In genomic region chr5:170184007-170184687, GRCh38 we compare ENCODE assay signal across 8 cellular contexts. TPM values are rescaled to one million over a fixed set of nuclear protein-coding genes. Genes with fewer than 3 reads are reported as not detected.
A peak's percentile ranks its signal among the peaks of the same experiment; 100 is the strongest.
DNase-seq lines count a peak whose midpoint lies in the region; ATAC-seq and TF ChIP-seq lines count a peak whose summit lies in the region.

No MANE protein-coding gene starts in this region.

- no peaks in the 10 kb centered on the region for H3K9me3 Mint-ChIP-seq in activated T-cell treated with anti-CD3 and anti-CD28 coated beads, Interleukin-2, amount 50 U/mL, for 72 hours

- no peaks in the 10 kb centered on the region for H3K36me3 Mint-ChIP-seq in activated T-cell treated with anti-CD3 and anti-CD28 coated beads, Interleukin-2, amount 50 U/mL, for 72 hours (ENCODE audit: insufficient read depth in 2 of 2)

- no peak overlapping the region for H3K27ac Mint-ChIP-seq in activated T-cell treated with anti-CD3 and anti-CD28 coated beads, Interleukin-2, amount 50 U/mL, for 72 hours

- peak; percentile 72 for ATAC-seq in HG03108 (IDR thresholded peaks at IDR 0.05; ENCODE audit: unreplicated experiment)
- peak; percentile 50 to 66 for ATAC-seq in activated T-cell treated with anti-CD3 and anti-CD28 coated beads, Interleukin-2, amount 50 U/mL, for 72 hours (replicated peaks in 1 of 2)
- no peak for ATAC-seq in GM21825 (IDR thresholded peaks at IDR 0.05; ENCODE audit: unreplicated experiment)

- no peaks in the 10 kb centered on the region for H3K9me3 ChIP-seq in osteoblast (ENCODE audit: low read depth, low read length)

- no peaks in the 10 kb centered on the region for H3K79me2 ChIP-seq in osteoblast (ENCODE audit: insufficient read depth, low read length)

- H3K27ac ChIP-seq in osteoblast (ENCODE audit: low read depth, low read length), result no peak overlapping the region

- H4K20me1 ChIP-seq in osteoblast (ENCODE audit: insufficient read depth, low read length), result no peaks in the 10 kb centered on the region

- no peak overlapping the region for H2AFZ ChIP-seq in osteoblast (ENCODE audit: low read length)

- no peaks in the 10 kb centered on the region for H3K4me1 ChIP-seq in osteoblast (ENCODE audit: insufficient read depth, low read length)

- H3K36me3 ChIP-seq in osteoblast (ENCODE audit: insufficient read depth, low read length), result no peaks in the 10 kb centered on the region

- peaks cover 8% of the 10 kb centered on the region for H3K27me3 ChIP-seq in osteoblast (ENCODE audit: insufficient read depth, low read length)

- no peak for DNase-seq in AG09319 (ENCODE audit: extremely low read depth, low read depth)
- DNase-seq in GM13977 (ENCODE audit: low spot score), result peak; percentile 52
- peak; percentile 17 for DNase-seq in NOMO-1 treated with DMSO at 0.1 percent for 48 hours (lab: John Stamatoyannopoulos, UW; ENCODE audit: unreplicated experiment)
- peak; percentile 47 to 53 for DNase-seq in activated T-cell treated with anti-CD3 and anti-CD28 coated beads, Interleukin-2, amount 50 U/mL, for 72 hours
- DNase-seq in germinal center (ENCODE audit: low spot score), result peak; percentile 51
- peak; percentile 88 for DNase-seq in osteoblast (ENCODE audit: insufficient read length, low spot score, missing footprints)

- no peak overlapping the region for H3K4me3 ChIP-seq in osteoblast (ENCODE audit: insufficient read depth, low read length)

- no peaks in the 10 kb centered on the region for H3K4me1 Mint-ChIP-seq in activated T-cell treated with anti-CD3 and anti-CD28 coated beads, Interleukin-2, amount 50 U/mL, for 72 hours (ENCODE audit: low read depth)

- in situ Hi-C loops in GM13977 (cut with MboI; ENCODE audit: low pct_unique_long_range_greater_than_20kb, low sequenced_read_pairs, unreplicated experiment), result loop anchor here (10.0 kb wide), 1 partner anchor 89 kb away; no protein-coding TSS in a partner anchor

- TF ChIP-seq CTCF in AG09319 (IDR thresholded peaks at IDR 0.05; ENCODE audit: low read depth, low read length), result peak; percentile 92
- TF ChIP-seq CTCF in GM13977 (IDR thresholded peaks at IDR 0.05; ENCODE audit: extremely low read depth, insufficient read depth, missing control alignments), result peak; percentile 90
- TF ChIP-seq CTCF in osteoblast (IDR thresholded peaks at IDR 0.05; ENCODE audit: extremely low read depth, low read depth, low read length), result peak; percentile 82

- no peak overlapping the region for H3K4me3 Mint-ChIP-seq in activated T-cell treated with anti-CD3 and anti-CD28 coated beads, Interleukin-2, amount 50 U/mL, for 72 hours

- no peak overlapping the region for H3K4me2 ChIP-seq in osteoblast (ENCODE audit: insufficient read depth, low read length)

- H3K27me3 Mint-ChIP-seq in activated T-cell treated with anti-CD3 and anti-CD28 coated beads, Interleukin-2, amount 50 U/mL, for 72 hours (ENCODE audit: low read depth), result peaks cover 12% of the 10 kb centered on the region

RNA-seq across cellular contexts. Expression of gene C5orf58, which starts 48.6 kb away (rescaled TPM):
- total RNA-seq in activated T-cell treated with anti-CD3 and anti-CD28 coated beads, Interleukin-2, amount 50 U/mL, for 72 hours, result not detected
- total RNA-seq in osteoblast, result not detected in 2 replicates
